Comparison of ENCODE assay signal across 22 cellular contexts in genomic region chr19:42095814-42096230, GRCh38. TPM values are rescaled to one million over a fixed set of nuclear protein-coding genes. Genes with fewer than 3 reads are reported as not detected.
A peak's percentile ranks its signal among the peaks of the same experiment; 100 is the strongest.
DNase-seq lines count a peak whose midpoint lies in the region; ATAC-seq and TF ChIP-seq lines count a peak whose summit lies in the region.
"Had no signal": no experiment of that assay in that cellular context is flagged by ENCODE, and none has a peak within 500 bp of the region (broad histone marks: within the 10 kb centered on the region; RNA-seq: fewer than 3 reads in every experiment).

No MANE protein-coding gene starts in this region.

- TF ChIP-seq CTCF in gastroesophageal sphincter (IDR thresholded peaks at IDR 0.05) (no peak), PC-3 (conservative IDR thresholded peaks at IDR 0.05; ENCODE audit: low read depth, low read length) (no peak)

- intact Hi-C loops in activated T-helper 1 cell treated with anti-CD3 and anti-CD28 coated beads, Interleukin-12 subunit alpha, Interleukin-12 subunit beta, Interleukin-2, Interleukin-4 antibody, amounts not matched to agents 30 ng/mL and 10 ng/mL and 1 ng/mL, durations not matched to agents 14 hours and 24 hours and 36 hours (cut with micrococcal nuclease): no loop called here
- intact Hi-C loops in PC-3 (cut with micrococcal nuclease): no loop called here

- H3K36me3 ChIP-seq in gastroesophageal sphincter: peaks cover 0 to 5% of the 10 kb centered on the region in 2 donors
- H3K36me3 ChIP-seq in muscle layer of colon (ENCODE audit: insufficient read depth, low read length): no peaks in the 10 kb centered on the region
- H3K36me3 ChIP-seq in PC-3 (ENCODE audit: low read depth, low read length): no peaks in the 10 kb centered on the region
- H3K36me3 ChIP-seq: right lobe of liver, upper lobe of left lung had no signal

- H3K9me2 ChIP-seq in PC-3 (replicated peaks; ENCODE audit: low read length): no peaks in the 10 kb centered on the region

- H3K9ac ChIP-seq in muscle layer of colon (ENCODE audit: low read length): no peak overlapping the region
- H3K9ac ChIP-seq in PC-3 (ENCODE audit: low read length): no peak overlapping the region

- no peaks in the 10 kb centered on the region for H4K20me1 ChIP-seq in PC-3 (ENCODE audit: low read length)

- DNase-seq in stimulated activated CD4-positive, alpha-beta T cell treated with anti-CD3 and anti-CD28 coated beads, Interleukin-15, amount 100 ng/mL, for 24 hours: peak; percentile 33
- no peak for DNase-seq in stimulated activated CD4-positive, alpha-beta T cell treated with anti-CD3 and anti-CD28 coated beads, Interleukin-1b, Interleukin-23, amount 100 ng/mL, for 48 hours
- DNase-seq in ureter (ENCODE audit: low spot score) (no peak), PC-3 (no peak)
- no peak for DNase-seq in activated T-helper 1 cell treated with anti-CD3 and anti-CD28 coated beads, Interleukin-12 subunit alpha, Interleukin-12 subunit beta, Interleukin-2, Interleukin-4 antibody, amounts not matched to agents 30 ng/mL and 10 ng/mL and 1 ng/mL, durations not matched to agents 14 hours and 24 hours and 36 hours (ENCODE audit: low spot score)
- DNase-seq: activated CD8-positive, alpha-beta T cell treated with anti-CD3 and anti-CD28 coated beads, Interleukin-2, amount 10 ng/mL, durations not matched to agents 7 days and 5 days; activated T-cell treated with anti-CD3 and anti-CD28 coated beads, Interleukin-2, amount 50 U/mL, for 72 hours; Caco-2; NCI-H524 treated with DMSO at 0.1 percent for 48 hours; nucleus accumbens; right lobe of liver; Right ventricle myocardium superior; stimulated activated naive B cell treated with anti-CD40 and anti-IgM and Interleukin-4, amounts not matched to agents 10 μg/mL and 1 μg/mL and 100 μg/mL, for 72 hours had no signal

- peak; percentile 50 for ATAC-seq in gastroesophageal sphincter
- no peak for ATAC-seq in GM21528 (IDR thresholded peaks at IDR 0.05; ENCODE audit: low FRiP score, unreplicated experiment)
- ATAC-seq in PC-3: no peak
- ATAC-seq: activated CD8-positive, alpha-beta T cell treated with anti-CD3 and anti-CD28 coated beads, Interleukin-2, amount 10 ng/mL, durations not matched to agents 7 days and 5 days; activated naive CD4-positive, alpha-beta T cell treated with anti-CD3 and anti-CD28 coated beads, Interleukin-2, amount 50 U/mL, for 72 hours; activated T-cell treated with anti-CD3 and anti-CD28 coated beads, Interleukin-2, amount 50 U/mL, for 72 hours; left lobe of liver; right lobe of liver; stimulated activated naive B cell treated with anti-CD40 and anti-IgM and Interleukin-4, amounts not matched to agents 10 μg/mL and 1 μg/mL and 100 μg/mL, for 72 hours had no signal

- no peaks in the 10 kb centered on the region for H3K27me3 Mint-ChIP-seq in activated T-helper 1 cell treated with anti-CD3 and anti-CD28 coated beads, Interleukin-12 subunit alpha, Interleukin-12 subunit beta, Interleukin-2, Interleukin-4 antibody, amounts not matched to agents 30 ng/mL and 10 ng/mL and 1 ng/mL, durations not matched to agents 14 hours and 24 hours and 36 hours (ENCODE audit: insufficient read depth)
- H3K27me3 Mint-ChIP-seq: stimulated activated naive B cell treated with anti-CD40 and anti-IgM and Interleukin-4, amounts not matched to agents 10 μg/mL and 1 μg/mL and 100 μg/mL, for 72 hours had no signal

- H3K9me3 ChIP-seq in gastroesophageal sphincter: no peaks in the 10 kb centered on the region
- no peaks in the 10 kb centered on the region for H3K9me3 ChIP-seq in muscle layer of colon (ENCODE audit: low read length)
- no peaks in the 10 kb centered on the region for H3K9me3 ChIP-seq in PC-3 (ENCODE audit: low read length)
- H3K9me3 ChIP-seq: A549, Caco-2, right lobe of liver, upper lobe of left lung had no signal

- CTCF ChIA-PET in PC-3 (lab: Charles Lee): no interaction called here

- H3K27me3 ChIP-seq in gastroesophageal sphincter: no peaks in the 10 kb centered on the region
- no peaks in the 10 kb centered on the region for H3K27me3 ChIP-seq in muscle layer of colon (ENCODE audit: control insufficient read depth in 1 of 2, insufficient read depth in 2 of 2, low read length in 2 of 2)
- no peaks in the 10 kb centered on the region for H3K27me3 ChIP-seq in PC-3 (ENCODE audit: low read length)
- H3K27me3 ChIP-seq: right lobe of liver had no signal

- H3K27ac Mint-ChIP-seq in activated T-helper 1 cell treated with anti-CD3 and anti-CD28 coated beads, Interleukin-12 subunit alpha, Interleukin-12 subunit beta, Interleukin-2, Interleukin-4 antibody, amounts not matched to agents 30 ng/mL and 10 ng/mL and 1 ng/mL, durations not matched to agents 14 hours and 24 hours and 36 hours: no peak overlapping the region
- H3K27ac Mint-ChIP-seq: activated CD8-positive, alpha-beta T cell treated with anti-CD3 and anti-CD28 coated beads, Interleukin-2, amount 10 ng/mL, durations not matched to agents 7 days and 5 days; activated naive CD4-positive, alpha-beta T cell treated with anti-CD3 and anti-CD28 coated beads, Interleukin-2, amount 50 U/mL, for 72 hours; activated T-cell treated with anti-CD3 and anti-CD28 coated beads, Interleukin-2, amount 50 U/mL, for 72 hours had no signal

- H3K27ac ChIP-seq in gastroesophageal sphincter: peak overlapping the region in 3 of 4 donors; percentile 49 to 80 (median 71)
- H3K27ac ChIP-seq in muscle layer of colon (ENCODE audit: low read depth, low read length): peak overlapping the region; percentile 56
- H3K27ac ChIP-seq in PC-3 (ENCODE audit: low read length): no peak overlapping the region
- H3K27ac ChIP-seq: A549, hepatocyte, right lobe of liver, upper lobe of left lung had no signal

- H3K4me3 Mint-ChIP-seq in activated T-helper 1 cell treated with anti-CD3 and anti-CD28 coated beads, Interleukin-12 subunit alpha, Interleukin-12 subunit beta, Interleukin-2, Interleukin-4 antibody, amounts not matched to agents 30 ng/mL and 10 ng/mL and 1 ng/mL, durations not matched to agents 14 hours and 24 hours and 36 hours: no peak overlapping the region
- H3K4me3 Mint-ChIP-seq: activated CD8-positive, alpha-beta T cell treated with anti-CD3 and anti-CD28 coated beads, Interleukin-2, amount 10 ng/mL, durations not matched to agents 7 days and 5 days; activated T-cell treated with anti-CD3 and anti-CD28 coated beads, Interleukin-2, amount 50 U/mL, for 72 hours; stimulated activated naive B cell treated with anti-CD40 and anti-IgM and Interleukin-4, amounts not matched to agents 10 μg/mL and 1 μg/mL and 100 μg/mL, for 72 hours had no signal

- H3K9me3 Mint-ChIP-seq in activated T-helper 1 cell treated with anti-CD3 and anti-CD28 coated beads, Interleukin-12 subunit alpha, Interleukin-12 subunit beta, Interleukin-2, Interleukin-4 antibody, amounts not matched to agents 30 ng/mL and 10 ng/mL and 1 ng/mL, durations not matched to agents 14 hours and 24 hours and 36 hours: no peaks in the 10 kb centered on the region
- H3K9me3 Mint-ChIP-seq: activated naive CD4-positive, alpha-beta T cell treated with anti-CD3 and anti-CD28 coated beads, Interleukin-2, amount 50 U/mL, for 72 hours; activated T-cell treated with anti-CD3 and anti-CD28 coated beads, Interleukin-2, amount 50 U/mL, for 72 hours; stimulated activated naive B cell treated with anti-CD40 and anti-IgM and Interleukin-4, amounts not matched to agents 10 μg/mL and 1 μg/mL and 100 μg/mL, for 72 hours had no signal

- no peaks in the 10 kb centered on the region for H3K79me2 ChIP-seq in PC-3 (ENCODE audit: low read length)
- H3K79me2 ChIP-seq: hepatocyte had no signal

- peaks cover 30% of the 10 kb centered on the region for H3K36me3 Mint-ChIP-seq in activated T-helper 1 cell treated with anti-CD3 and anti-CD28 coated beads, Interleukin-12 subunit alpha, Interleukin-12 subunit beta, Interleukin-2, Interleukin-4 antibody, amounts not matched to agents 30 ng/mL and 10 ng/mL and 1 ng/mL, durations not matched to agents 14 hours and 24 hours and 36 hours (ENCODE audit: low read depth)

- no peak overlapping the region for H3K4me2 ChIP-seq in PC-3 (ENCODE audit: low read length)
- H3K4me2 ChIP-seq: A549, hepatocyte had no signal

- peaks cover 14% of the 10 kb centered on the region for H3K4me1 Mint-ChIP-seq in activated T-helper 1 cell treated with anti-CD3 and anti-CD28 coated beads, Interleukin-12 subunit alpha, Interleukin-12 subunit beta, Interleukin-2, Interleukin-4 antibody, amounts not matched to agents 30 ng/mL and 10 ng/mL and 1 ng/mL, durations not matched to agents 14 hours and 24 hours and 36 hours (ENCODE audit: low read depth)

- POLR2A ChIA-PET in PC-3 (lab: Charles Lee; ENCODE audit: unreplicated experiment): no interaction called here

- H2AFZ ChIP-seq in PC-3 (ENCODE audit: low read length): no peak overlapping the region
- H2AFZ ChIP-seq: hepatocyte had no signal

- no peaks in the 10 kb centered on the region for H3F3A ChIP-seq in PC-3 (ENCODE audit: low read length, unreplicated experiment)

- no CpG with 5 or more reads among the region's 28 CpGs for WGBS in gastroesophageal sphincter (ENCODE audit: low coverage in 1 of 2), 2 donors

- TF ChIP-seq EP300 in gastroesophageal sphincter (IDR thresholded peaks at IDR 0.05): no peak

- H3K4me1 ChIP-seq in gastroesophageal sphincter (peaks cover 0 to 43% (median 7%) of the 10 kb centered on the region in 3 donors), muscle layer of colon (ENCODE audit: insufficient read depth, low read length) (peaks cover 9% of the 10 kb centered on the region), PC-3 (ENCODE audit: insufficient read depth, low read length) (no peaks in the 10 kb centered on the region)
- H3K4me1 ChIP-seq: right lobe of liver had no signal

- no peak for TF ChIP-seq POLR2A in gastroesophageal sphincter (IDR thresholded peaks at IDR 0.05)

- peak overlapping the region; percentile 4 to 50 for H3K4me3 ChIP-seq in gastroesophageal sphincter
- H3K4me3 ChIP-seq in muscle layer of colon (ENCODE audit: low read depth in 1 of 2, low read length in 2 of 2): peak overlapping the region; percentile 38 to 45
- no peak overlapping the region for H3K4me3 ChIP-seq in PC-3 (ENCODE audit: low read length)
- H3K4me3 ChIP-seq: A549, hepatocyte, right lobe of liver, upper lobe of left lung had no signal

- no TSS peak for BruUV-seq in PC-3 (replicated peaks; lab: Mats Ljungman, UMichigan)

RNA-seq across cellular contexts. Expression of gene ZNF574, which starts 19.9 kb away (rescaled TPM):
- 10 to 100 TPM; 14.4 to 25.3 (median 17.1) TPM for total RNA-seq in gastroesophageal sphincter
- 18.7 TPM for total RNA-seq in ureter
- total RNA-seq in activated T-helper 1 cell treated with anti-CD3 and anti-CD28 coated beads, Interleukin-12 subunit alpha, Interleukin-12 subunit beta, Interleukin-2, Interleukin-4 antibody, amounts not matched to agents 30 ng/mL and 10 ng/mL and 1 ng/mL, durations not matched to agents 14 hours and 24 hours and 36 hours: 17.5 and 17.8 TPM in 2 replicates
- 14.4 and 15.2 TPM in 2 replicates for total RNA-seq in PC-3 (2014; rRNA removed)

RNA-seq across cellular contexts. Expression of gene GRIK5, which starts 25.8 kb away (rescaled TPM):
- 10 to 100 TPM in 3 of 4 donors, 1 to 10 TPM in 1; 7.0 to 23.4 (median 12.3) TPM for total RNA-seq in gastroesophageal sphincter
- 6.9 TPM for total RNA-seq in ureter
- total RNA-seq in activated T-helper 1 cell treated with anti-CD3 and anti-CD28 coated beads, Interleukin-12 subunit alpha, Interleukin-12 subunit beta, Interleukin-2, Interleukin-4 antibody, amounts not matched to agents 30 ng/mL and 10 ng/mL and 1 ng/mL, durations not matched to agents 14 hours and 24 hours and 36 hours: 3.9 TPM in 2 replicates
- 0.12 TPM in 1 of 2 replicates, not detected in the other for total RNA-seq in PC-3 (2014; rRNA removed)
- total RNA-seq: HT1080 had no signal

RNA-seq across cellular contexts. Expression of gene POU2F2, which starts 36.4 kb away (rescaled TPM):
- 1 to 10 TPM in 3 of 4 donors, under 1 TPM in 1; 0.93 to 1.8 (median 1.5) TPM for total RNA-seq in gastroesophageal sphincter
- 5.3 TPM for total RNA-seq in ureter
- 64.0 and 65.8 TPM in 2 replicates for total RNA-seq in activated T-helper 1 cell treated with anti-CD3 and anti-CD28 coated beads, Interleukin-12 subunit alpha, Interleukin-12 subunit beta, Interleukin-2, Interleukin-4 antibody, amounts not matched to agents 30 ng/mL and 10 ng/mL and 1 ng/mL, durations not matched to agents 14 hours and 24 hours and 36 hours
- total RNA-seq in PC-3 (2014; rRNA removed): 1.4 and 2.4 TPM in 2 replicates
- total RNA-seq: hepatocyte had no signal

Comparison
In these comparisons a context has a peak if more than half of its experiments do, and no peak if none do; other contexts are left out.
1. RNA of gene POU2F2, which starts 36.4 kb away (total RNA-seq): 64.0 to 65.8 TPM in activated T-helper 1 cell treated with anti-CD3 and anti-CD28 coated beads, Interleukin-12 subunit alpha, Interleukin-12 subunit beta, Interleukin-2, Interleukin-4 antibody, amounts not matched to agents 30 ng/mL and 10 ng/mL and 1 ng/mL, durations not matched to agents 14 hours and 24 hours and 36 hours; 5.3 TPM in ureter (single experiment), 1.4 to 2.4 TPM in PC-3 and 0.93 to 1.8 TPM in gastroesophageal sphincter; every median in the first group is over 10 times any median in the second.